8 cellular contexts compared by ENCODE assay signal in genomic region chr15:26772588-26773484, GRCh38. TPM values are rescaled to one million over a fixed set of nuclear protein-coding genes. Genes with fewer than 3 reads are reported as not detected.
DNase-seq lines count a peak whose midpoint lies in the region; ATAC-seq, FAIRE-seq and TF ChIP-seq lines count a peak whose summit lies in the region.

GABRB3 (minus strand) TSS chr15:26773066.

- TF ChIP-seq EP300 in gastroesophageal sphincter (IDR thresholded peaks at IDR 0.05), result no peak

- peak within 1 kb of the TSS; percentile 25 to 62 for H3K4me3 ChIP-seq in gastroesophageal sphincter
- peak within 1 kb of the TSS; percentile 28 to 52 (median 42) for H3K4me3 ChIP-seq in pancreas

- TF ChIP-seq CTCF in GM13977 (IDR thresholded peaks at IDR 0.05; ENCODE audit: extremely low read depth, insufficient read depth, missing control alignments), result no peak
- no peak for TF ChIP-seq CTCF in gastroesophageal sphincter (IDR thresholded peaks at IDR 0.05)
- no peak for TF ChIP-seq CTCF in pancreas (IDR thresholded peaks at IDR 0.05)

- ATAC-seq in gastroesophageal sphincter (peak; percentile 60), pancreas (peak; percentile 87 to 91 (median 90)), GM18511 (IDR thresholded peaks at IDR 0.05; ENCODE audit: unreplicated experiment) (no peak)

- peaks cover 70% of the 10 kb centered on the region for H3K27me3 ChIP-seq in gastroesophageal sphincter
- H3K27me3 ChIP-seq in pancreas, result peaks cover 0 to 15% (median 0%) of the 10 kb centered on the region in 4 donors

- TF ChIP-seq POLR2A in gastroesophageal sphincter (IDR thresholded peaks at IDR 0.05), result no peak

- WGBS in gastroesophageal sphincter (ENCODE audit: low coverage in 1 of 2), 2 donors, result 0% methylated on average over 5 of the region's 126 CpGs; no CpG with 5 or more reads in 1 of the 2 donors
- WGBS in pancreas, 2 donors, result 1 to 2% methylated on average over 56 to 123 of the region's 126 CpGs

- intact Hi-C loops in pancreas (cut with DNase I), result no loop called here

- in situ Hi-C loops in GM13977 (cut with MboI; ENCODE audit: low pct_unique_long_range_greater_than_20kb, low sequenced_read_pairs, unreplicated experiment), result no loop called here

- H3K27ac ChIP-seq in gastroesophageal sphincter, result no peak within 1 kb of the TSS
- H3K27ac ChIP-seq in pancreas, result no peak within 1 kb of the TSS

- peaks cover 0 to 23% (median 9%) of the 10 kb centered on the region in 3 donors for H3K4me1 ChIP-seq in gastroesophageal sphincter
- no peaks in the 10 kb centered on the region for H3K4me1 ChIP-seq in pancreas

- H3K36me3 ChIP-seq in gastroesophageal sphincter (no peaks in the 10 kb centered on the region), pancreas (no peaks in the 10 kb centered on the region)

- no peaks in the 10 kb centered on the region for H3K9me3 ChIP-seq in gastroesophageal sphincter
- no peaks in the 10 kb centered on the region for H3K9me3 ChIP-seq in pancreas

- no peak for FAIRE-seq in pancreas (lab: Jason Lieb, UNC)

- DNase-seq in GM13977 (ENCODE audit: low spot score) (peak; percentile 34), NCI-H748 treated with DMSO at 0.1 percent for 48 hours (lab: John Stamatoyannopoulos, UW) (peak; percentile 26), pancreas (peak; percentile 71 to 89 (median 77)), NOMO-1 treated with dmso at 0.1 percent for 144 hours (lab: John Stamatoyannopoulos, UW; ENCODE audit: unreplicated experiment) (no peak), COLO829 (ENCODE audit: low spot score) (no peak), GDM1 (lab: John Stamatoyannopoulos, UW) (no peak)

RNA-seq across cellular contexts. Expression of gene GABRB3, which starts in this region (rescaled TPM):
- total RNA-seq in gastroesophageal sphincter, result 1 to 10 TPM; 2.4 to 4.3 (median 3.6) TPM
- total RNA-seq in pancreas, result 10 to 100 TPM in 3 of 6 donors, 1 to 10 TPM in 3; 5.0 to 11.4 (median 10.2) TPM
- polyA plus RNA-seq in pancreas, result 1 to 10 TPM; 1.3 to 9.2 TPM

Comparison
In these comparisons a context has a peak if more than half of its experiments do, and no peak if none do; other contexts are left out.
1. DNase-seq: peak in GM13977 (single experiment), NCI-H748 treated with DMSO at 0.1 percent for 48 hours (single experiment) and pancreas (6 of 6); none in NOMO-1 treated with dmso at 0.1 percent for 144 hours (single experiment), COLO829 (single experiment) and GDM1 (single experiment).